33 cellular contexts compared by ENCODE assay signal in genomic region chr1:205309741-205310140, GRCh38. TPM values are rescaled to one million over a fixed set of nuclear protein-coding genes. Genes with fewer than 3 reads are reported as not detected.
DNase-seq lines count a peak whose midpoint lies in the region; ATAC-seq and TF ChIP-seq lines count a peak whose summit lies in the region.
"Had no signal": no experiment of that assay in that cellular context is flagged by ENCODE, and none has a peak within 500 bp of the region (broad histone marks: within the 10 kb centered on the region; RNA-seq: fewer than 3 reads in every experiment).

No MANE protein-coding gene starts in this region.

- H3K4me3 Mint-ChIP-seq in activated naive CD4-positive, alpha-beta T cell treated with anti-CD3 and anti-CD28 coated beads for 36 hours: no peak overlapping the region
- H3K4me3 Mint-ChIP-seq in stimulated activated memory B cell treated with anti-CD40 and anti-IgM and Interleukin-4, amounts not matched to agents 10 μg/mL and 1 μg/mL and 100 μg/mL, for 72 hours: no peak overlapping the region
- H3K4me3 Mint-ChIP-seq: activated CD4-positive, alpha-beta memory T cell treated with anti-CD3 and anti-CD28 coated beads, Interleukin-2, amount 10 ng/mL, durations not matched to agents 7 days and 5 days; stimulated activated effector memory CD8-positive, alpha-beta T cell treated with anti-CD3 and anti-CD28 coated beads, Interleukin-12 subunit alpha, Interleukin-12 subunit beta, amount 100 ng/mL, for 72 hours had no signal

- intact Hi-C loops in activated naive CD4-positive, alpha-beta T cell treated with anti-CD3 and anti-CD28 coated beads for 36 hours (cut with micrococcal nuclease): loop anchor here (10.0 kb wide), 2 partner anchors 465 to 795 kb away; partner anchors contain the start of genes MDM4 and RAB29
- intact Hi-C loops in esophagus squamous epithelium (cut with DNase I): no loop called here

- CTCF ChIA-PET in activated naive CD4-positive, alpha-beta T cell treated with anti-CD3 and anti-CD28 coated beads for 36 hours (lab: Charles Lee): interaction anchor here (0.6 to 2.1 kb wide), 2 partner anchors 15 to 26 kb away, joined by 3 to 8 read pairs; no protein-coding TSS in a partner anchor
- CTCF ChIA-PET in RWPE1 (lab: Yijun Ruan, JAX): interaction anchor here (0.6 to 1.1 kb wide), 7 partner anchors 11 to 402 kb away, joined by 3 to 6 read pairs (median 4); partner anchors contain the start of gene NUAK2

- no peak for ATAC-seq in stimulated activated memory B cell treated with anti-CD40 and anti-IgM and Interleukin-4, amounts not matched to agents 10 μg/mL and 1 μg/mL and 100 μg/mL, for 72 hours
- no peak for ATAC-seq in GM21576 (IDR thresholded peaks at IDR 0.05; ENCODE audit: unreplicated experiment)
- ATAC-seq: heart left ventricle; pancreas; PC-3; stimulated activated effector memory CD8-positive, alpha-beta T cell treated with anti-CD3 and anti-CD28 coated beads, Interleukin-12 subunit alpha, Interleukin-12 subunit beta, amount 100 ng/mL, for 72 hours had no signal

- H3K36me3 Mint-ChIP-seq in activated naive CD4-positive, alpha-beta T cell treated with anti-CD3 and anti-CD28 coated beads for 36 hours (ENCODE audit: low read depth): peaks cover 45% of the 10 kb centered on the region
- peaks cover 65% of the 10 kb centered on the region for H3K36me3 Mint-ChIP-seq in stimulated activated memory B cell treated with anti-CD40 and anti-IgM and Interleukin-4, amounts not matched to agents 10 μg/mL and 1 μg/mL and 100 μg/mL, for 72 hours

- WGBS in esophagus squamous epithelium, 2 donors: no CpG with 5 or more reads among the region's 1 CpG

- POLR2A ChIA-PET in RWPE1 (lab: Yijun Ruan, JAX; ENCODE audit: low non-redundant PET): no interaction called here

- H3K4me1 ChIP-seq in esophagus squamous epithelium: peaks cover 15 to 63% (median 19%) of the 10 kb centered on the region in 3 donors
- H3K4me1 ChIP-seq: uterus had no signal

- TF ChIP-seq CTCF in RWPE1 (conservative IDR thresholded peaks at IDR 0.05; ENCODE audit: low read depth) (no peak), esophagus squamous epithelium (IDR thresholded peaks at IDR 0.05) (no peak)

- H3K4me3 ChIP-seq in esophagus squamous epithelium: no peak overlapping the region
- H3K4me3 ChIP-seq: HAP-1, heart left ventricle, pancreas, spleen, suprapubic skin, uterus had no signal

- H3K27me3 Mint-ChIP-seq in activated naive CD4-positive, alpha-beta T cell treated with anti-CD3 and anti-CD28 coated beads for 36 hours (ENCODE audit: low read depth): no peaks in the 10 kb centered on the region
- H3K27me3 Mint-ChIP-seq in stimulated activated memory B cell treated with anti-CD40 and anti-IgM and Interleukin-4, amounts not matched to agents 10 μg/mL and 1 μg/mL and 100 μg/mL, for 72 hours: no peaks in the 10 kb centered on the region
- H3K27me3 Mint-ChIP-seq: activated CD4-positive, alpha-beta memory T cell treated with anti-CD3 and anti-CD28 coated beads, Interleukin-2, amount 10 ng/mL, durations not matched to agents 7 days and 5 days had no signal

- no peak for TF ChIP-seq POLR2A in esophagus squamous epithelium (IDR thresholded peaks at IDR 0.05)

- peaks cover 22 to 77% (median 44%) of the 10 kb centered on the region in 3 donors for H3K36me3 ChIP-seq in esophagus squamous epithelium
- H3K36me3 ChIP-seq: uterus had no signal

- H3K4me1 Mint-ChIP-seq in activated naive CD4-positive, alpha-beta T cell treated with anti-CD3 and anti-CD28 coated beads for 36 hours (ENCODE audit: low read depth): peaks cover 68% of the 10 kb centered on the region
- peaks cover 77% of the 10 kb centered on the region for H3K4me1 Mint-ChIP-seq in stimulated activated memory B cell treated with anti-CD40 and anti-IgM and Interleukin-4, amounts not matched to agents 10 μg/mL and 1 μg/mL and 100 μg/mL, for 72 hours

- no peaks in the 10 kb centered on the region for H3K9me3 ChIP-seq in esophagus squamous epithelium
- H3K9me3 ChIP-seq: HAP-1, heart left ventricle, pancreas, spleen, suprapubic skin, uterus had no signal

- H3K27me3 ChIP-seq in esophagus squamous epithelium: no peaks in the 10 kb centered on the region
- H3K27me3 ChIP-seq: heart left ventricle, pancreas, spleen, suprapubic skin, uterus had no signal

- H3K27ac ChIP-seq in RWPE1 (peak overlapping the region; percentile 44), esophagus squamous epithelium (peak overlapping the region in 3 of 4 donors; percentile 61 to 73 (median 69))
- H3K27ac ChIP-seq: heart left ventricle, pancreas, suprapubic skin, uterus had no signal

- no peaks in the 10 kb centered on the region for H3K9me3 Mint-ChIP-seq in activated naive CD4-positive, alpha-beta T cell treated with anti-CD3 and anti-CD28 coated beads for 36 hours
- H3K9me3 Mint-ChIP-seq in stimulated activated memory B cell treated with anti-CD40 and anti-IgM and Interleukin-4, amounts not matched to agents 10 μg/mL and 1 μg/mL and 100 μg/mL, for 72 hours: no peaks in the 10 kb centered on the region
- H3K9me3 Mint-ChIP-seq: activated CD4-positive, alpha-beta memory T cell treated with anti-CD3 and anti-CD28 coated beads, Interleukin-2, amount 10 ng/mL, durations not matched to agents 7 days and 5 days; stimulated activated effector memory CD8-positive, alpha-beta T cell treated with anti-CD3 and anti-CD28 coated beads, Interleukin-12 subunit alpha, Interleukin-12 subunit beta, amount 100 ng/mL, for 72 hours had no signal

- H3K27ac Mint-ChIP-seq in activated naive CD4-positive, alpha-beta T cell treated with anti-CD3 and anti-CD28 coated beads for 36 hours: peak overlapping the region; percentile 44
- H3K27ac Mint-ChIP-seq in stimulated activated memory B cell treated with anti-CD40 and anti-IgM and Interleukin-4, amounts not matched to agents 10 μg/mL and 1 μg/mL and 100 μg/mL, for 72 hours: peak overlapping the region; percentile 87
- H3K27ac Mint-ChIP-seq: activated CD4-positive, alpha-beta memory T cell treated with anti-CD3 and anti-CD28 coated beads, Interleukin-2, amount 10 ng/mL, durations not matched to agents 7 days and 5 days had no signal

- no peak for DNase-seq in activated naive CD4-positive, alpha-beta T cell treated with anti-CD3 and anti-CD28 coated beads for 36 hours
- DNase-seq in activated naive CD4-positive, alpha-beta T cell (lab: John Stamatoyannopoulos, UW): no peak
- DNase-seq in RWPE1 (ENCODE audit: low spot score) (no peak), esophagus squamous epithelium (lab: John Stamatoyannopoulos, UW) (no peak), kidney glomerular epithelial cell (lab: John Stamatoyannopoulos, UW) (no peak), EL (no peak)
- DNase-seq: ACHN; activated CD4-positive, alpha-beta memory T cell treated with anti-CD3 and anti-CD28 coated beads, Interleukin-2, amount 10 ng/mL, durations not matched to agents 7 days and 5 days; activated CD4-positive, CD25-positive, alpha-beta regulatory T cell; activated gamma-delta T cell treated with Interleukin-2 at 50 U/mL for 16 hours; activated T-cell treated with anti-CD3 and anti-CD28 coated beads for 4 hours; aorta; C1 segment of cervical spinal cord; caudate nucleus; foreskin fibroblast; heart left ventricle; NCI-H1417; NCI-H510A; pancreas; PC-3; Right ventricle myocardium superior; spleen; stimulated activated CD4-positive, alpha-beta T cell treated with anti-CD3 and anti-CD28 coated beads, Interleukin-2, amount 100 ng/mL, for 48 hours; uterus had no signal

RNA-seq across cellular contexts. Expression of gene NUAK2, which starts 11.8 kb away (rescaled TPM):
- 10 to 100 TPM; 11.2 to 12.2 TPM for total RNA-seq in activated naive CD4-positive, alpha-beta T cell treated with anti-CD3 and anti-CD28 coated beads for 36 hours
- total RNA-seq in esophagus squamous epithelium: 10 to 100 TPM; 15.8 to 32.0 (median 21.4) TPM

RNA-seq across cellular contexts. Expression of gene KLHDC8A, which starts 47.0 kb away (rescaled TPM):
- not detected for total RNA-seq in activated naive CD4-positive, alpha-beta T cell treated with anti-CD3 and anti-CD28 coated beads for 36 hours
- total RNA-seq in esophagus squamous epithelium: 1 to 10 TPM in 3 of 4 donors, under 1 TPM in 1; 0.97 to 4.4 (median 2.1) TPM
- total RNA-seq: activated CD4-positive, alpha-beta memory T cell treated with anti-CD3 and anti-CD28 coated beads, Interleukin-2, amount 10 ng/mL, durations not matched to agents 7 days and 5 days; dermis microvascular lymphatic vessel endothelial cell; endothelial cell of umbilical vein; M059J; myocyte; PC-3 had no signal
